In the genomic region with DNA sequence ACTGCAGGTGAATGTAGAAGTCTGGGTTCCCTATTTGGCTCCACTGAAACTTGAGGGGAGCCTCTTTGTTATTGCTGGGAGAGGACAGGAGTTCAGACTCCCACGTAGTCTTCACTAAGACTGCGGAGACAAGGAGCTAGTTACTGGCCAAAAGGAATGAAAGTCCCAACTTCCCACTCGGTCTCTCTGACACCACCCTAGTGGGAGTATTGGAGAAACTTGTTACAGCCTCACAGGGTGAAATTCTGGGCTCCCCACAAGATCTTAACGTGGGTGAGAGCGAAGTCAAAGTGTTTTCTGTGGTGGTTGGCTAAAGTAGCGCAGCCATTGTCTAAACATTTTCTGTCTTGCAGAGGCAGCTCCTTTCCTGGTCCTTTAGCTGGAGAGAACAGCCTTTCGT, we compare ENCODE assay signal across 30 cellular contexts. TPM values are rescaled to one million over a fixed set of nuclear protein-coding genes. Genes with fewer than 3 reads are reported as not detected.
DNase-seq lines count a peak whose midpoint lies in the region; ATAC-seq and TF ChIP-seq lines count a peak whose summit lies in the region.
"Had no signal": no experiment of that assay in that cellular context is flagged by ENCODE, and none has a peak within 500 bp of the region (broad histone marks: within the 10 kb centered on the region; RNA-seq: fewer than 3 reads in every experiment).

No MANE protein-coding gene starts in this region.

- H4K20me1 ChIP-seq in IMR-90 (ENCODE audit: insufficient read depth, low read length): no peaks in the 10 kb centered on the region
- H4K20me1 ChIP-seq: BLaER1 had no signal

- no peak for ATAC-seq in IMR-90 (ENCODE audit: low read depth)
- no peak for ATAC-seq in right cardiac atrium
- peak; percentile 83 for ATAC-seq in sciatic nerve
- ATAC-seq in activated CD4-positive, alpha-beta T cell treated with anti-CD3 and anti-CD28 coated beads for 36 hours: no peak
- ATAC-seq: left lobe of liver; naive thymus-derived CD4-positive, alpha-beta T cell; Panc1 had no signal

- BruUV-seq in IMR-90 (replicated peaks; lab: Mats Ljungman, UMichigan): no TSS peak

- no peak overlapping the region for H3K27ac ChIP-seq in IMR-90 (ENCODE audit: insufficient read depth, low read length)
- no peak overlapping the region for H3K27ac ChIP-seq in endodermal cell (ENCODE audit: low read depth, low read length)
- peak overlapping the region; percentile 65 for H3K27ac ChIP-seq in right cardiac atrium (ENCODE audit: low read length)
- H3K27ac ChIP-seq: BLaER1, dorsolateral prefrontal cortex, ovary, SK-N-MC had no signal

- H3K56ac ChIP-seq in IMR-90 (ENCODE audit: extremely low read depth, insufficient read depth, low read length): no peak overlapping the region

- H2BK120ac ChIP-seq in IMR-90 (ENCODE audit: low read depth, low read length): no peak overlapping the region

- in situ Hi-C loops in IMR-90 (cut with MboI; ENCODE audit: low sequenced_read_pairs): no loop called here

- no peak overlapping the region for H2AK5ac ChIP-seq in IMR-90 (ENCODE audit: low read depth, low read length)

- H3K36me3 Mint-ChIP-seq in endodermal cell (ENCODE audit: low read depth): no peaks in the 10 kb centered on the region
- H3K36me3 Mint-ChIP-seq in activated CD4-positive, alpha-beta T cell treated with anti-CD3 and anti-CD28 coated beads for 36 hours (ENCODE audit: low read depth): no peaks in the 10 kb centered on the region
- H3K36me3 Mint-ChIP-seq: activated CD4-positive, alpha-beta memory T cell treated with anti-CD3 and anti-CD28 coated beads for 36 hours; activated naive CD4-positive, alpha-beta T cell treated with anti-CD3 and anti-CD28 coated beads, Interleukin-2, amount 50 U/mL, for 24 hours; IgD-negative memory B cell; mesothelial cell of epicardium; naive thymus-derived CD4-positive, alpha-beta T cell had no signal

- H3K9me3 Mint-ChIP-seq in endodermal cell: no peaks in the 10 kb centered on the region
- no peaks in the 10 kb centered on the region for H3K9me3 Mint-ChIP-seq in activated CD4-positive, alpha-beta T cell treated with anti-CD3 and anti-CD28 coated beads for 36 hours (ENCODE audit: low read depth)
- H3K9me3 Mint-ChIP-seq: activated CD4-positive, alpha-beta memory T cell treated with anti-CD3 and anti-CD28 coated beads for 36 hours; activated naive CD4-positive, alpha-beta T cell treated with anti-CD3 and anti-CD28 coated beads, Interleukin-2, amount 50 U/mL, for 24 hours; IgD-negative memory B cell; mesothelial cell of epicardium; naive thymus-derived CD4-positive, alpha-beta T cell had no signal

- no peak overlapping the region for H2BK5ac ChIP-seq in IMR-90 (ENCODE audit: low read depth, low read length, poor library complexity, severe bottlenecking)

- no peaks in the 10 kb centered on the region for H3K27me3 ChIP-seq in IMR-90 (ENCODE audit: control insufficient read depth, insufficient read depth, low read length)
- no peaks in the 10 kb centered on the region for H3K27me3 ChIP-seq in endodermal cell (ENCODE audit: control insufficient read depth, insufficient read depth, low read length, poor library complexity, severe bottlenecking)
- no peaks in the 10 kb centered on the region for H3K27me3 ChIP-seq in right cardiac atrium (ENCODE audit: control insufficient read depth, insufficient read depth)
- H3K27me3 ChIP-seq: BLaER1, dorsolateral prefrontal cortex, ovary had no signal

- H3K4me3 Mint-ChIP-seq in endodermal cell: no peak overlapping the region
- no peak overlapping the region for H3K4me3 Mint-ChIP-seq in activated CD4-positive, alpha-beta T cell treated with anti-CD3 and anti-CD28 coated beads for 36 hours
- H3K4me3 Mint-ChIP-seq: activated CD4-positive, alpha-beta memory T cell treated with anti-CD3 and anti-CD28 coated beads for 36 hours; activated naive CD4-positive, alpha-beta T cell treated with anti-CD3 and anti-CD28 coated beads, Interleukin-2, amount 50 U/mL, for 24 hours; IgD-negative memory B cell; mesothelial cell of epicardium; naive thymus-derived CD4-positive, alpha-beta T cell had no signal

- POLR2A ChIA-PET in IMR-90 (lab: Charles Lee; ENCODE audit: unreplicated experiment): no interaction called here
- POLR2A ChIA-PET in activated CD4-positive, alpha-beta T cell treated with anti-CD3 and anti-CD28 coated beads for 36 hours (lab: Charles Lee): no interaction called here

- H2BK15ac ChIP-seq in IMR-90 (ENCODE audit: low read depth, low read length): no peak overlapping the region

- no CpG with 5 or more reads among the region's 7 CpGs for WGBS in IMR-90 (ENCODE audit: extremely low coverage in 2 of 2, insufficient read length in 1 of 2), 2 experiments
- WGBS in endodermal cell (ENCODE audit: insufficient coverage in 1 of 2, insufficient read length in 1 of 2), 2 experiments: 84 to 85% methylated on average over 4 to 7 of the region's 7 CpGs
- WGBS in right cardiac atrium: 54% methylated on average over 7 of the region's 7 CpGs

- H3K36me3 ChIP-seq in IMR-90 (ENCODE audit: control insufficient read depth, insufficient read depth, low read length) (no peaks in the 10 kb centered on the region), endodermal cell (ENCODE audit: control insufficient read depth, insufficient read depth, low read length) (no peaks in the 10 kb centered on the region)
- H3K36me3 ChIP-seq: BLaER1, ovary had no signal

- no peak for TF ChIP-seq CTCF in IMR-90 (conservative IDR thresholded peaks at IDR 0.05; ENCODE audit: low read depth, low read length)
- no peak for TF ChIP-seq CTCF in endodermal cell (conservative IDR thresholded peaks at IDR 0.05)

- no peaks in the 10 kb centered on the region for H3K79me1 ChIP-seq in IMR-90 (ENCODE audit: low read depth in 1 of 2, low read length in 2 of 2)

- CTCF ChIA-PET in IMR-90 (lab: Yijun Ruan, JAX): interaction anchor here (1.0 kb wide), 2 partner anchors 9 to 14 kb away, joined by 3 read pairs; no protein-coding TSS in a partner anchor
- CTCF ChIA-PET in activated CD4-positive, alpha-beta T cell treated with anti-CD3 and anti-CD28 coated beads for 36 hours (lab: Charles Lee): interaction anchor here (1.0 to 1.5 kb wide), 4 partner anchors 9 to 168 kb away, joined by 3 to 7 read pairs (median 4); no protein-coding TSS in a partner anchor

- no peak overlapping the region for H4K5ac ChIP-seq in IMR-90 (ENCODE audit: low read depth, low read length)

- H3K14ac ChIP-seq in IMR-90 (replicated peaks; ENCODE audit: low read depth, low read length): no peak overlapping the region

- H3K9me3 ChIP-seq in IMR-90 (ENCODE audit: control insufficient read depth, insufficient read depth, low read length) (no peaks in the 10 kb centered on the region), endodermal cell (ENCODE audit: control insufficient read depth, low read length) (no peaks in the 10 kb centered on the region), right cardiac atrium (ENCODE audit: control insufficient read depth, low read length) (no peaks in the 10 kb centered on the region)
- H3K9me3 ChIP-seq: BLaER1, ovary had no signal

- no peak for TF ChIP-seq RAD21 in IMR-90 (IDR thresholded peaks at IDR 0.05; ENCODE audit: low read length)

- no peak overlapping the region for H3K4me2 ChIP-seq in IMR-90 (ENCODE audit: low read depth, low read length)
- H3K4me2 ChIP-seq: BLaER1 had no signal

- no peak overlapping the region for H4K91ac ChIP-seq in IMR-90 (ENCODE audit: insufficient read depth, low read depth, low read length)

- peak overlapping the region; percentile 53 for H3K27ac Mint-ChIP-seq in endodermal cell
- no peak overlapping the region for H3K27ac Mint-ChIP-seq in activated CD4-positive, alpha-beta T cell treated with anti-CD3 and anti-CD28 coated beads for 36 hours
- H3K27ac Mint-ChIP-seq: activated CD4-positive, alpha-beta memory T cell treated with anti-CD3 and anti-CD28 coated beads for 36 hours; activated naive CD4-positive, alpha-beta T cell treated with anti-CD3 and anti-CD28 coated beads, Interleukin-2, amount 50 U/mL, for 24 hours; IgD-negative memory B cell; mesothelial cell of epicardium; naive thymus-derived CD4-positive, alpha-beta T cell had no signal

- H3K4me3 ChIP-seq in IMR-90 (ENCODE audit: insufficient read depth, low read depth, low read length) (no peak overlapping the region), endodermal cell (ENCODE audit: low read length) (no peak overlapping the region), right cardiac atrium (ENCODE audit: low read length) (peak overlapping the region; percentile 17)
- H3K4me3 ChIP-seq: BLaER1, dorsolateral prefrontal cortex, ovary, SK-N-MC had no signal

- H3K9ac ChIP-seq in IMR-90 (ENCODE audit: low read depth, low read length) (no peak overlapping the region), endodermal cell (ENCODE audit: extremely low read depth, low read length, poor library complexity, severe bottlenecking) (no peak overlapping the region)
- H3K9ac ChIP-seq: BLaER1 had no signal

- no peak overlapping the region for H2BK20ac ChIP-seq in IMR-90 (ENCODE audit: low read depth, low read length)

- intact Hi-C loops in IMR-90 (cut with micrococcal nuclease): loop anchor here (2.0 kb wide), 1 partner anchor 38 kb away; no protein-coding TSS in a partner anchor
- intact Hi-C loops in right cardiac atrium (cut with DNase I): loop anchor here in 2 of 4 donors (5.0 to 10.0 kb wide), 2 partner anchors 102 to 104 kb away; no protein-coding TSS in a partner anchor
- intact Hi-C loops in sciatic nerve (cut with DNase I): no loop called here
- intact Hi-C loops in activated CD4-positive, alpha-beta T cell treated with anti-CD3 and anti-CD28 coated beads for 36 hours (cut with DNase I, micrococcal nuclease): no loop called here

- H3K9me1 ChIP-seq in IMR-90 (ENCODE audit: insufficient read depth, low read length): no peaks in the 10 kb centered on the region

- no peak overlapping the region for H4K8ac ChIP-seq in IMR-90 (ENCODE audit: low read depth in 2 of 2, low read length in 2 of 2)

- no peak for TF ChIP-seq POLR2A in IMR-90 (IDR thresholded peaks at IDR 0.05; ENCODE audit: low read depth, low read length)

- dilution Hi-C loops in IMR-90 (cut with HindIII; ENCODE audit: low sequenced_read_pairs, unreplicated experiment): no loop called here

- no peak overlapping the region for H2AK9ac ChIP-seq in IMR-90 (replicated peaks; ENCODE audit: low read depth, low read length, poor library complexity)

- H3K23ac ChIP-seq in IMR-90 (ENCODE audit: low read depth, low read length): no peak overlapping the region

- H3K4ac ChIP-seq in IMR-90 (ENCODE audit: low read depth, low read length): no peak overlapping the region

- DNase-seq in IMR-90: no peak
- DNase-seq in endodermal cell: no peak
- no peak for DNase-seq in right cardiac atrium
- no peak for DNase-seq in sciatic nerve (ENCODE audit: low spot score)
- DNase-seq in AG08395 (ENCODE audit: low spot score): no peak
- DNase-seq in activated CD4-positive, alpha-beta T cell treated with anti-CD3 and anti-CD28 coated beads for 36 hours: no peak
- no peak for DNase-seq in NCI-H345 treated with DMSO at 0.1 percent for 48 hours (lab: John Stamatoyannopoulos, UW; ENCODE audit: unreplicated experiment)
- no peak for DNase-seq in iPS-NIHi11 (ENCODE audit: low spot score)
- DNase-seq: ACHN; activated CD4-positive, alpha-beta memory T cell treated with anti-CD3 and anti-CD28 coated beads for 36 hours; activated CD8-positive, alpha-beta memory T cell treated with anti-CD3 and anti-CD28 coated beads, Interleukin-2, amount 50 U/mL, for 48 hours; central memory CD4-positive, alpha-beta T cell; DMS153; dorsolateral prefrontal cortex; head of caudate nucleus; naive thymus-derived CD4-positive, alpha-beta T cell; NCI-H1105; NCI-H2029 treated with DMSO at 0.1 percent for 48 hours; NCI-H526 treated with DMSO at 0.1 percent for 48 hours; ovary; stimulated activated CD4-positive, alpha-beta T cell treated with anti-CD3 and anti-CD28 coated beads, Interleukin-2, amount 100 ng/mL, for 48 hours had no signal

- H2AFZ ChIP-seq in IMR-90 (replicated peaks; ENCODE audit: low read length, poor library complexity): peak overlapping the region; percentile 51

- peaks cover 6% of the 10 kb centered on the region for H3K4me1 Mint-ChIP-seq in endodermal cell
- no peaks in the 10 kb centered on the region for H3K4me1 Mint-ChIP-seq in activated CD4-positive, alpha-beta T cell treated with anti-CD3 and anti-CD28 coated beads for 36 hours
- H3K4me1 Mint-ChIP-seq: activated naive CD4-positive, alpha-beta T cell treated with anti-CD3 and anti-CD28 coated beads, Interleukin-2, amount 50 U/mL, for 24 hours had no signal

- H3K4me1 ChIP-seq in IMR-90 (ENCODE audit: control insufficient read depth, insufficient read depth, low read length) (no peaks in the 10 kb centered on the region), endodermal cell (ENCODE audit: control insufficient read depth, insufficient read depth, low read length) (no peaks in the 10 kb centered on the region), right cardiac atrium (ENCODE audit: control insufficient read depth, insufficient read depth, low read length) (no peaks in the 10 kb centered on the region)
- H3K4me1 ChIP-seq: BLaER1 had no signal

- no peaks in the 10 kb centered on the region for H3K27me3 Mint-ChIP-seq in endodermal cell (ENCODE audit: insufficient read depth)
- no peaks in the 10 kb centered on the region for H3K27me3 Mint-ChIP-seq in activated CD4-positive, alpha-beta T cell treated with anti-CD3 and anti-CD28 coated beads for 36 hours
- H3K27me3 Mint-ChIP-seq: activated CD4-positive, alpha-beta memory T cell treated with anti-CD3 and anti-CD28 coated beads for 36 hours; activated naive CD4-positive, alpha-beta T cell treated with anti-CD3 and anti-CD28 coated beads, Interleukin-2, amount 50 U/mL, for 24 hours had no signal

- no peak overlapping the region for H3K18ac ChIP-seq in IMR-90 (ENCODE audit: low read depth, low read length)

RNA-seq across cellular contexts. Expression of gene MYOZ2, which starts 13.5 kb away (rescaled TPM):
- total RNA-seq in IMR-90 (2012; rRNA removed): under 0.01 and 0.18 TPM in 2 replicates
- 0.14 and 0.17 TPM in 2 replicates for polyA plus RNA-seq in IMR-90 (2012; rRNA removed)
- polyA plus RNA-seq in IMR-90 (2012; cell fraction: cytosol; rRNA removed): 0.04 TPM in 1 of 2 replicates, not detected in the other
- 0.02 and 0.10 TPM in 2 replicates for polyA plus RNA-seq in IMR-90 (2012; cell fraction: nucleus; rRNA removed; ENCODE audit: low replicate concordance)
- total RNA-seq in endodermal cell: not detected
- not detected for polyA plus RNA-seq in endodermal cell (2013, experiment 1 of 2)
- polyA plus RNA-seq in endodermal cell (2013, experiment 2 of 2): not detected
- 100 to 1,000 TPM; 506 to 683 (median 614) TPM for total RNA-seq in right cardiac atrium
- polyA plus RNA-seq in right cardiac atrium: 709 TPM
- total RNA-seq in sciatic nerve: 0.62 TPM
- not detected for total RNA-seq in activated CD4-positive, alpha-beta T cell treated with anti-CD3 and anti-CD28 coated beads for 36 hours
- total RNA-seq: activated CD4-positive, alpha-beta memory T cell treated with anti-CD3 and anti-CD28 coated beads for 36 hours; H4; left lobe of liver; naive thymus-derived CD4-positive, alpha-beta T cell; T-helper 1 cell treated with Interleukin-12 subunit alpha and Interleukin-12 subunit beta and Interleukin-4 antibody, amounts not matched to agents 30 ng/mL and 1 ng/mL, for 36 hours had no signal
- polyA plus RNA-seq: IgD-negative memory B cell; naive thymus-derived CD4-positive, alpha-beta T cell had no signal

Comparison
In these comparisons a context has a peak if more than half of its experiments do, and no peak if none do; other contexts are left out.
1. RNA of gene MYOZ2, which starts 13.5 kb away (total RNA-seq): 506 to 683 TPM in right cardiac atrium; 0.62 TPM in sciatic nerve (single experiment), under 0.01 to 0.18 TPM in IMR-90, not detected in endodermal cell and not detected in activated CD4-positive, alpha-beta T cell treated with anti-CD3 and anti-CD28 coated beads for 36 hours; every median in the first group is over 100 times any median in the second.